ENCODE assay signal across 29 cellular contexts in the genomic region with DNA sequence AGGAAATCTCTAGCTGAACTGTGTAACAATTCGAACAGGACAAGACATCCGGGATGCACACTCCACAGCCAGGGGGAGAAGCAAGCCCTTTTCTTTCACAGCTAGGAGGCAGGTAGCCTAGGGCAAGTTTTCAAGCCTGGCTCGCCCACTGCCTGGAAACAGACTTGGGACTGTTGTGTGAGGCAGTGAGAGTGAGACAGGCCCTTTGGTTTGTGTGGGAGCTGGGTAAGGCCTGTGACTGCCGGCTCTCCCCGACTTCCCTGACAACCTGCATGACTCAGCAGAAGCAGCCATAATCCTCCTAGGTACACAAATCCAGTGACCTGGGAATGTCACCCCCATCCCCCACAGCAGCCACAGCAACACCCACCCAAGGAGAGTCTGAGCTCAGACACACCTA.
DNase-seq lines count a peak whose midpoint lies in the region; ATAC-seq and TF ChIP-seq lines count a peak whose summit lies in the region.
"Had no signal": no experiment of that assay in that cellular context is flagged by ENCODE, and none has a peak within 500 bp of the region (broad histone marks: within the 10 kb centered on the region; RNA-seq: fewer than 3 reads in every experiment).

No MANE protein-coding gene starts in this region.

- no peaks in the 10 kb centered on the region for H3K9me3 Mint-ChIP-seq in MCF 10A (ENCODE audit: unreplicated experiment)
- no peaks in the 10 kb centered on the region for H3K9me3 Mint-ChIP-seq in endodermal cell
- H3K9me3 Mint-ChIP-seq: activated CD4-positive, alpha-beta memory T cell treated with anti-CD3 and anti-CD28 coated beads, Interleukin-2, amount 10 ng/mL, durations not matched to agents 7 days and 5 days; activated naive CD8-positive, alpha-beta T cell treated with anti-CD3 and anti-CD28 coated beads, Interleukin-2, amount 50 U/mL, for 24 hours; CD4-positive, alpha-beta T cell; stimulated activated memory B cell treated with anti-CD40 and anti-IgM and Interleukin-4, amounts not matched to agents 10 μg/mL and 1 μg/mL and 100 μg/mL, for 72 hours; T-helper 1 cell treated with Interleukin-12 subunit alpha and Interleukin-12 subunit beta and Interleukin-4 antibody, amounts not matched to agents 30 μg/mL and 1 μg/mL, for 36 hours had no signal

- H3K27ac ChIP-seq in breast epithelium (no peak overlapping the region), endodermal cell (ENCODE audit: low read depth, low read length) (no peak overlapping the region)
- H3K27ac ChIP-seq: dorsolateral prefrontal cortex, SK-N-MC, skin epidermis had no signal

- H3K4me1 Mint-ChIP-seq in MCF 10A (ENCODE audit: insufficient read depth, unreplicated experiment) (no peaks in the 10 kb centered on the region), endodermal cell (peaks cover 2% of the 10 kb centered on the region)
- H3K4me1 Mint-ChIP-seq: activated CD4-positive, alpha-beta memory T cell treated with anti-CD3 and anti-CD28 coated beads, Interleukin-2, amount 10 ng/mL, durations not matched to agents 7 days and 5 days; activated naive CD8-positive, alpha-beta T cell treated with anti-CD3 and anti-CD28 coated beads, Interleukin-2, amount 50 U/mL, for 24 hours; brain; nephron; stimulated activated memory B cell treated with anti-CD40 and anti-IgM and Interleukin-4, amounts not matched to agents 10 μg/mL and 1 μg/mL and 100 μg/mL, for 72 hours had no signal

- H3K27me3 ChIP-seq in breast epithelium (no peaks in the 10 kb centered on the region), endodermal cell (ENCODE audit: control insufficient read depth, insufficient read depth, low read length, poor library complexity, severe bottlenecking) (no peaks in the 10 kb centered on the region)
- H3K27me3 ChIP-seq: dorsolateral prefrontal cortex had no signal

- H3K36me3 Mint-ChIP-seq in MCF 10A (ENCODE audit: insufficient read depth, unreplicated experiment) (no peaks in the 10 kb centered on the region), endodermal cell (ENCODE audit: low read depth) (peaks cover 10% of the 10 kb centered on the region)

- H3K9ac ChIP-seq in endodermal cell (ENCODE audit: extremely low read depth, low read length, poor library complexity, severe bottlenecking), result no peak overlapping the region

- intact Hi-C loops in MCF 10A (cut with micrococcal nuclease), result no loop called here
- intact Hi-C loops in breast epithelium (cut with DNase I; ENCODE audit: low total_unique reads), result no loop called here

- 88 to 92% methylated on average over 2 to 5 of the region's 5 CpGs for WGBS in endodermal cell (ENCODE audit: insufficient coverage in 1 of 2, insufficient read length in 1 of 2), 2 experiments

- DNase-seq in MCF 10A (ENCODE audit: unreplicated experiment), result peak; percentile 32
- DNase-seq in breast epithelium (ENCODE audit: low spot score in 2 of 2), result no peak
- peak; percentile 13 for DNase-seq in SW480 (ENCODE audit: low spot score)
- DNase-seq in endodermal cell, result no peak
- DNase-seq in KBM-7, result no peak
- DNase-seq: activated CD4-positive, alpha-beta memory T cell treated with anti-CD3 and anti-CD28 coated beads, Interleukin-2, amount 10 ng/mL, durations not matched to agents 7 days and 5 days; activated CD4-positive, CD25-positive, alpha-beta regulatory T cell treated with anti-CD3 and anti-CD28 coated beads, Interleukin-2, amount 50 U/mL, for 72 hours; activated CD8-positive, alpha-beta memory T cell treated with anti-CD3 and anti-CD28 coated beads, Interleukin-2, amount 50 U/mL, for 4 hours; activated naive CD4-positive, alpha-beta T cell; activated naive CD8-positive, alpha-beta T cell treated with anti-CD3 and anti-CD28 coated beads, Interleukin-2, amount 50 U/mL, for 24 hours; CD4-positive, alpha-beta T cell; dorsolateral prefrontal cortex; EL; hippocampal formation; left colon; NCI-H1694; NCI-H446; NCI-H774; substantia nigra; trophoblast cell had no signal

- H3K4me3 ChIP-seq in breast epithelium (no peak overlapping the region), endodermal cell (ENCODE audit: low read length) (peak overlapping the region; percentile 57)
- H3K4me3 ChIP-seq: dorsolateral prefrontal cortex, SK-N-MC, skin epidermis had no signal

- CTCF ChIA-PET in MCF 10A (lab: Yijun Ruan, JAX), result interaction anchor here (0.6 kb wide), 1 partner anchor 1176 kb away, joined by 3 read pairs; no protein-coding TSS in a partner anchor

- in situ Hi-C loops in KBM-7 (cut with MboI; ENCODE audit: low pct_unique_long_range_greater_than_20kb, low sequenced_read_pairs), result no loop called here

- TF ChIP-seq CTCF in MCF 10A (IDR thresholded peaks at IDR 0.05; ENCODE audit: unreplicated experiment) (no peak), breast epithelium (IDR thresholded peaks at IDR 0.05) (no peak), endodermal cell (conservative IDR thresholded peaks at IDR 0.05) (no peak)

- no peak overlapping the region for H3K4me3 Mint-ChIP-seq in MCF 10A (ENCODE audit: unreplicated experiment)
- H3K4me3 Mint-ChIP-seq in endodermal cell, result no peak overlapping the region
- H3K4me3 Mint-ChIP-seq: activated CD4-positive, alpha-beta memory T cell treated with anti-CD3 and anti-CD28 coated beads, Interleukin-2, amount 10 ng/mL, durations not matched to agents 7 days and 5 days; activated naive CD8-positive, alpha-beta T cell treated with anti-CD3 and anti-CD28 coated beads, Interleukin-2, amount 50 U/mL, for 24 hours; brain; CD4-positive, alpha-beta T cell; nephron; stimulated activated memory B cell treated with anti-CD40 and anti-IgM and Interleukin-4, amounts not matched to agents 10 μg/mL and 1 μg/mL and 100 μg/mL, for 72 hours; T-helper 1 cell treated with Interleukin-12 subunit alpha and Interleukin-12 subunit beta and Interleukin-4 antibody, amounts not matched to agents 30 μg/mL and 1 μg/mL, for 36 hours had no signal

- POLR2A ChIA-PET in MCF 10A (lab: Yijun Ruan, JAX), result interaction anchor here (0.5 kb wide), 1 partner anchor 47 kb away, joined by 5 read pairs; no protein-coding TSS in a partner anchor

- ATAC-seq in GM21381 (IDR thresholded peaks at IDR 0.05; ENCODE audit: unreplicated experiment) (no peak), GM18505 (IDR thresholded peaks at IDR 0.05; ENCODE audit: unreplicated experiment) (no peak), HG03135 (IDR thresholded peaks at IDR 0.05; ENCODE audit: unreplicated experiment) (no peak)
- ATAC-seq: activated naive CD8-positive, alpha-beta T cell treated with anti-CD3 and anti-CD28 coated beads, Interleukin-2, amount 50 U/mL, for 24 hours; left colon; stimulated activated memory B cell treated with anti-CD40 and anti-IgM and Interleukin-4, amounts not matched to agents 10 μg/mL and 1 μg/mL and 100 μg/mL, for 72 hours had no signal

- H3K36me3 ChIP-seq in breast epithelium, result no peaks in the 10 kb centered on the region
- H3K36me3 ChIP-seq in endodermal cell (ENCODE audit: control insufficient read depth, insufficient read depth, low read length), result no peaks in the 10 kb centered on the region

- H3K27me3 Mint-ChIP-seq in MCF 10A (ENCODE audit: insufficient read depth, unreplicated experiment) (no peaks in the 10 kb centered on the region), endodermal cell (ENCODE audit: insufficient read depth) (no peaks in the 10 kb centered on the region)
- H3K27me3 Mint-ChIP-seq: activated CD4-positive, alpha-beta memory T cell treated with anti-CD3 and anti-CD28 coated beads, Interleukin-2, amount 10 ng/mL, durations not matched to agents 7 days and 5 days; activated naive CD8-positive, alpha-beta T cell treated with anti-CD3 and anti-CD28 coated beads, Interleukin-2, amount 50 U/mL, for 24 hours; CD4-positive, alpha-beta T cell; stimulated activated memory B cell treated with anti-CD40 and anti-IgM and Interleukin-4, amounts not matched to agents 10 μg/mL and 1 μg/mL and 100 μg/mL, for 72 hours had no signal

- BruUV-seq in MCF 10A (replicated peaks; lab: Mats Ljungman, UMichigan), result no TSS peak

- no peak overlapping the region for H3K27ac Mint-ChIP-seq in MCF 10A (ENCODE audit: low read depth, unreplicated experiment)
- peak overlapping the region; percentile 64 for H3K27ac Mint-ChIP-seq in endodermal cell
- H3K27ac Mint-ChIP-seq: activated CD4-positive, alpha-beta memory T cell treated with anti-CD3 and anti-CD28 coated beads, Interleukin-2, amount 10 ng/mL, durations not matched to agents 7 days and 5 days; activated naive CD8-positive, alpha-beta T cell treated with anti-CD3 and anti-CD28 coated beads, Interleukin-2, amount 50 U/mL, for 24 hours; brain; CD4-positive, alpha-beta T cell; nephron; stimulated activated memory B cell treated with anti-CD40 and anti-IgM and Interleukin-4, amounts not matched to agents 10 μg/mL and 1 μg/mL and 100 μg/mL, for 72 hours; T-helper 1 cell treated with Interleukin-12 subunit alpha and Interleukin-12 subunit beta and Interleukin-4 antibody, amounts not matched to agents 30 μg/mL and 1 μg/mL, for 36 hours had no signal

- H3K4me1 ChIP-seq in breast epithelium, result no peaks in the 10 kb centered on the region
- H3K4me1 ChIP-seq in endodermal cell (ENCODE audit: control insufficient read depth, insufficient read depth, low read length), result no peaks in the 10 kb centered on the region

- no peaks in the 10 kb centered on the region for H3K9me3 ChIP-seq in breast epithelium
- H3K9me3 ChIP-seq in endodermal cell (ENCODE audit: control insufficient read depth, low read length), result peaks cover 33% of the 10 kb centered on the region

- TF ChIP-seq POLR2A in breast epithelium (IDR thresholded peaks at IDR 0.05) (no peak), GM18505 (IDR thresholded peaks at IDR 0.05; ENCODE audit: borderline replicate concordance, extremely low read depth, insufficient read depth, insufficient read length) (no peak)

Comparison
In these comparisons a context has a peak if more than half of its experiments do, and no peak if none do; other contexts are left out.
1. DNase-seq: peak in MCF 10A (single experiment) and SW480 (single experiment); none in breast epithelium (0 of 2), endodermal cell (single experiment) and KBM-7 (single experiment).